Comparison of ENCODE assay signal across 5 cellular contexts in genomic region chr5:54133917-54134316, GRCh38.
"Had no signal": no experiment of that assay in that cellular context is flagged by ENCODE, and none has a peak within 500 bp of the region (broad histone marks: within the 10 kb centered on the region; RNA-seq: fewer than 3 reads in every experiment).

No MANE protein-coding gene starts in this region.

- H3K27ac ChIP-seq: HL-60 had no signal

- FAIRE-seq: HTR-8/SVneo, K562 had no signal

- ATAC-seq: K562 had no signal

- H3K4me3 ChIP-seq: K562 had no signal

- DNase-seq: IMR-90, KBM-7 had no signal
